37 cellular contexts compared by ENCODE assay signal in genomic region chr12:112782250-112782649, GRCh38. TPM values are rescaled to one million over a fixed set of nuclear protein-coding genes. Genes with fewer than 3 reads are reported as not detected.
"Had no signal": no experiment of that assay in that cellular context is flagged by ENCODE, and none has a peak within 500 bp of the region (broad histone marks: within the 10 kb centered on the region; RNA-seq: fewer than 3 reads in every experiment).

No MANE protein-coding gene starts in this region.

- H3K4me3 ChIP-seq: MG63 had no signal

- H3K36me3 ChIP-seq: MG63 had no signal

- H3K27me3 ChIP-seq: MG63 had no signal

- H3K9me3 ChIP-seq: MG63 had no signal

- DNase-seq: Karpas-422, Kasumi-1, MG63, MM.1S, MV-4-11, NCI-H1048, NCI-H1092, NCI-H1092 treated with DMSO at 0.1 percent for 48 hours, NCI-H1105, NCI-H1105 treated with DMSO at 0.1 percent for 48 hours, NCI-H1417, NCI-H1417 treated with DMSO at 0.1 percent for 48 hours, NCI-H1436, NCI-H1436 treated with DMSO at 0.1 percent for 48 hours, NCI-H146, NCI-H1694, NCI-H1694 treated with DMSO at 0.1 percent for 48 hours, NCI-H187, NCI-H187 treated with DMSO at 0.1 percent for 48 hours, NCI-H1930, NCI-H2029, NCI-H2029 treated with DMSO at 0.1 percent for 48 hours, NCI-H2081, NCI-H2081 treated with DMSO at 0.1 percent for 48 hours, NCI-H2107, NCI-H2171, NCI-H2171 treated with DMSO at 0.1 percent for 48 hours, NCI-H2227 treated with DMSO at 0.1 percent for 48 hours, NCI-H226, NCI-H345, NCI-H446, NCI-H446 treated with DMSO at 0.1 percent for 48 hours, NCI-H510A, NCI-H510A treated with DMSO at 0.1 percent for 48 hours had no signal

RNA-seq across cellular contexts. Expression of gene RPH3A, which starts 9.3 kb away (rescaled TPM):
- total RNA-seq: LHCN-M2, M059J, MCF 10A had no signal
